In the genomic region with DNA sequence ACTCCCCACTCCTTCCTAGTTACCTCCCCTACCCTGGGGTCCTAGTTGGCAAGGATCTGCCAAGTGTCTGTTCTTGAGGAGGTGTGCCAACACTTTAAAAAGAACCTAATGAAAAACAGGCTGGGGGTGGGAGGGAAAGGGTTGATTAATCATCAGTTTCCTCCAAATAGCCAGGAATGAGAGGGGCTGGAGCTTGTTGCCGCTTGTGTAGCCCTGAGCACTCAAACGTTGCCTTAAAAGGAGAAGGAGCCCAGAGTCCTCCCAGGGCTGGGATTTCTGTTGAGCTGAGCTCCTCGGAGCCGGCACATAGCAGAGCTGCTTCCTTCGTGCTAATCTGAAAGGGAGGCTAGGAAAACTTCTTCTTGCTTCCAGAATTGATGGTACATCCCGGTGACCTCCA, we compare ENCODE assay signal across 9 cellular contexts. TPM values are rescaled to one million over a fixed set of nuclear protein-coding genes. Genes with fewer than 3 reads are reported as not detected.
DNase-seq lines count a peak whose midpoint lies in the region; ATAC-seq and TF ChIP-seq lines count a peak whose summit lies in the region.
"Had no signal": no experiment of that assay in that cellular context is flagged by ENCODE, and none has a peak within 500 bp of the region (broad histone marks: within the 10 kb centered on the region; RNA-seq: fewer than 3 reads in every experiment).

No MANE protein-coding gene starts in this region.

- H3K27ac ChIP-seq in GM23338 (ENCODE audit: low read depth) (peak overlapping the region; percentile 33), gastrocnemius medialis (peak overlapping the region; percentile 51 to 75 (median 72))

- no peaks in the 10 kb centered on the region; the same call in 2 of the 3 replicates for H3K36me3 Mint-ChIP-seq in GM23338 (ENCODE audit: low read depth)

- 0 out of 2 replicates have a peak, but pooled peaks cover 5% of the 10 kb centered on the region for H3K9me2 ChIP-seq in GM23338 (ENCODE audit: insufficient read depth)

- H3K27me3 ChIP-seq in GM23338 (ENCODE audit: insufficient read depth) = no peaks in the 10 kb centered on the region
- H3K27me3 ChIP-seq in gastrocnemius medialis = no peaks in the 10 kb centered on the region

- peak; percentile 88 for ATAC-seq in GM23338
- ATAC-seq in gastrocnemius medialis = peak; percentile 30 to 49
- ATAC-seq in HG03280 (IDR thresholded peaks at IDR 0.05; ENCODE audit: unreplicated experiment) = no peak

- no peaks in the 10 kb centered on the region for H3K4me1 ChIP-seq in GM23338 (ENCODE audit: insufficient read depth)
- H3K4me1 ChIP-seq in gastrocnemius medialis = peaks cover 24 to 41% of the 10 kb centered on the region in 2 donors

- no peaks in the 10 kb centered on the region for H3K9me3 Mint-ChIP-seq in GM23338

- in situ Hi-C loops in gastrocnemius medialis (cut with MboI; ENCODE audit: low sequenced_read_pairs in 4 of 4) = no loop called here

- TF ChIP-seq CTCF in GM23338 (conservative IDR thresholded peaks at IDR 0.05; ENCODE audit: low read depth in 2 of 2) (no peak), choroid plexus epithelial cell (conservative IDR thresholded peaks at IDR 0.05; ENCODE audit: low read depth, low read length) (no peak), gastrocnemius medialis (IDR thresholded peaks at IDR 0.05 in 4 of 5, conservative IDR thresholded peaks at IDR 0.05 in 1 of 5) (no peak)

- no peaks in the 10 kb centered on the region for H4K20me1 ChIP-seq in GM23338 (replicated peaks; ENCODE audit: insufficient read depth)

- H3K27ac Mint-ChIP-seq in GM23338 = peak overlapping the region; percentile 79

- H3K4me3 ChIP-seq in GM23338 (no peak overlapping the region), choroid plexus epithelial cell (ENCODE audit: low read depth, low read length) (no peak overlapping the region), gastrocnemius medialis (no peak overlapping the region)

- H3K79me2 ChIP-seq in GM23338 (replicated peaks; ENCODE audit: insufficient read depth) = no peaks in the 10 kb centered on the region

- peaks cover 13% of the 10 kb centered on the region for H3K27me3 Mint-ChIP-seq in GM23338 (ENCODE audit: insufficient read depth, low read depth, poor library complexity)

- no peak for TF ChIP-seq POLR2A in gastrocnemius medialis (IDR thresholded peaks at IDR 0.05)
- no peak for TF ChIP-seq POLR2A in erythroblast (IDR thresholded peaks at IDR 0.05; ENCODE audit: low read length)

- H2AFZ ChIP-seq in GM23338 = no peak overlapping the region

- H3K4me3 Mint-ChIP-seq in GM23338 = no peak overlapping the region

- DNase-seq in GM23338 (ENCODE audit: low spot score) (peak; percentile 52), choroid plexus epithelial cell (ENCODE audit: low read depth) (peak; percentile 93), iPS-NIHi11 (ENCODE audit: low spot score) (peak; percentile 82), gastrocnemius medialis (no peak), erythroblast (lab: John Stamatoyannopoulos, UW) (no peak), NCI-H2227 treated with DMSO at 0.1 percent for 48 hours (lab: John Stamatoyannopoulos, UW) (no peak), GDM1 (lab: John Stamatoyannopoulos, UW) (no peak)
- DNase-seq: activated gamma-delta T cell had no signal

- no peaks in the 10 kb centered on the region for H3F3A ChIP-seq in GM23338 (replicated peaks; ENCODE audit: low read depth)

- no peaks in the 10 kb centered on the region for H3K36me3 ChIP-seq in GM23338 (ENCODE audit: insufficient read depth)
- no peaks in the 10 kb centered on the region for H3K36me3 ChIP-seq in gastrocnemius medialis

- intact Hi-C loops in gastrocnemius medialis (cut with DNase I; ENCODE audit: low total_unique reads) = no loop called here

- peaks cover 4% of the 10 kb centered on the region; the same call in 1 of the 3 replicates for H3K4me1 Mint-ChIP-seq in GM23338

- no peaks in the 10 kb centered on the region for H3K9me3 ChIP-seq in gastrocnemius medialis

- H3K4me2 ChIP-seq in GM23338 = no peak overlapping the region

TF ChIP-seq in GM23338, 12 proteins besides CTCF, POLR2A, EP300 and RAD21 (continues in another document):
- TF ChIP-seq, protein P1, sequence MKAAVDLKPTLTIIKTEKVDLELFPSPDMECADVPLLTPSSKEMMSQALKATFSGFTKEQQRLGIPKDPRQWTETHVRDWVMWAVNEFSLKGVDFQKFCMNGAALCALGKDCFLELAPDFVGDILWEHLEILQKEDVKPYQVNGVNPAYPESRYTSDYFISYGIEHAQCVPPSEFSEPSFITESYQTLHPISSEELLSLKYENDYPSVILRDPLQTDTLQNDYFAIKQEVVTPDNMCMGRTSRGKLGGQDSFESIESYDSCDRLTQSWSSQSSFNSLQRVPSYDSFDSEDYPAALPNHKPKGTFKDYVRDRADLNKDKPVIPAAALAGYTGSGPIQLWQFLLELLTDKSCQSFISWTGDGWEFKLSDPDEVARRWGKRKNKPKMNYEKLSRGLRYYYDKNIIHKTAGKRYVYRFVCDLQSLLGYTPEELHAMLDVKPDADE (IDR thresholded peaks at IDR 0.05) = no peak
- no peak for TF ChIP-seq CREB1 (CRISPR knock-in tag; IDR thresholded peaks at IDR 0.05; ENCODE audit: low read depth)
- TF ChIP-seq ZNF462 (CRISPR knock-in tag; IDR thresholded peaks at IDR 0.05) = no peak
- TF ChIP-seq NANOG (IDR thresholded peaks at IDR 0.05; ENCODE audit: borderline replicate concordance) = no peak
- TF ChIP-seq EZH2phosphoT487 (IDR thresholded peaks at IDR 0.05; ENCODE audit: unreplicated experiment) = no peak
- TF ChIP-seq JUNB (IDR thresholded peaks at IDR 0.05; ENCODE audit: unreplicated experiment) = no peak
- no peak for TF ChIP-seq STAT1 (IDR thresholded peaks at IDR 0.05; ENCODE audit: unreplicated experiment)
- TF ChIP-seq EZH2 (IDR thresholded peaks at IDR 0.05; ENCODE audit: low read depth, unreplicated experiment) = no peak

RNA-seq across cellular contexts. Expression of gene SHISA4, which starts 15.9 kb away (rescaled TPM):
- 3.8 and 9.2 TPM in 2 replicates for total RNA-seq in GM23338 (2014; rRNA removed; shearing (Covaris generic))
- 5.4 and 8.0 TPM in 2 replicates for polyA plus RNA-seq in GM23338 (2016; fragmentation: Nextera tagmentation; extraction: Ambion mirVana)
- 100 to 1,000 TPM in 2 of 4 donors, 10 to 100 TPM in 2; 76.6 to 384 (median 229) TPM for total RNA-seq in gastrocnemius medialis

RNA-seq across cellular contexts. Expression of gene LMOD1, which starts 41.8 kb away (rescaled TPM):
- 0.82 and 1.7 TPM in 2 replicates for total RNA-seq in GM23338 (2014; rRNA removed; shearing (Covaris generic))
- polyA plus RNA-seq in GM23338 (2016; fragmentation: Nextera tagmentation; extraction: Ambion mirVana) = 0.74 and 1.0 TPM in 2 replicates
- 10 to 100 TPM; 12.8 to 39.5 (median 22.6) TPM for total RNA-seq in gastrocnemius medialis

RNA-seq across cellular contexts. Expression of gene TIMM17A, which starts 50.7 kb away (rescaled TPM):
- 38.5 and 45.9 TPM in 2 replicates for total RNA-seq in GM23338 (2014; rRNA removed; shearing (Covaris generic))
- polyA plus RNA-seq in GM23338 (2016; fragmentation: Nextera tagmentation; extraction: Ambion mirVana) = 53.4 and 60.0 TPM in 2 replicates
- total RNA-seq in gastrocnemius medialis = 10 to 100 TPM; 33.6 to 67.6 (median 43.3) TPM

Comparison
In these comparisons a context has a peak if more than half of its experiments do, and no peak if none do; other contexts are left out.
1. DNase-seq: peak in GM23338 (single experiment), choroid plexus epithelial cell (single experiment) and iPS-NIHi11 (single experiment); none in gastrocnemius medialis (0 of 2), erythroblast (0 of 2), NCI-H2227 treated with DMSO at 0.1 percent for 48 hours (single experiment) and GDM1 (single experiment).